8 cellular contexts compared by ENCODE assay signal in genomic region chr10:113853577-113854018, GRCh38.
DNase-seq lines count a peak whose midpoint lies in the region; ATAC-seq and FAIRE-seq lines count a peak whose summit lies in the region.

No MANE protein-coding gene starts in this region.

- peak overlapping the region; percentile 97 for H3K4me3 Mint-ChIP-seq in activated T-cell treated with anti-CD3 and anti-CD28 coated beads, Interleukin-2, amount 50 U/mL, for 24 hours
- H3K4me3 Mint-ChIP-seq in activated naive CD8-positive, alpha-beta T cell treated with anti-CD3 and anti-CD28 coated beads, Interleukin-2, amount 50 U/mL, for 24 hours = peak overlapping the region; percentile 98

- H3K27ac ChIP-seq in subcutaneous abdominal adipose tissue (ENCODE audit: low read depth, low read length) = peak overlapping the region; percentile 94

- H3K27me3 Mint-ChIP-seq in activated T-cell treated with anti-CD3 and anti-CD28 coated beads, Interleukin-2, amount 50 U/mL, for 24 hours = no peaks in the 10 kb centered on the region
- no peaks in the 10 kb centered on the region for H3K27me3 Mint-ChIP-seq in activated naive CD8-positive, alpha-beta T cell treated with anti-CD3 and anti-CD28 coated beads, Interleukin-2, amount 50 U/mL, for 24 hours

- no peaks in the 10 kb centered on the region for H3K9me3 Mint-ChIP-seq in activated T-cell treated with anti-CD3 and anti-CD28 coated beads, Interleukin-2, amount 50 U/mL, for 24 hours
- no peaks in the 10 kb centered on the region for H3K9me3 Mint-ChIP-seq in activated naive CD8-positive, alpha-beta T cell treated with anti-CD3 and anti-CD28 coated beads, Interleukin-2, amount 50 U/mL, for 24 hours

- H3K36me3 Mint-ChIP-seq in activated T-cell treated with anti-CD3 and anti-CD28 coated beads, Interleukin-2, amount 50 U/mL, for 24 hours (ENCODE audit: low read depth) = peaks cover 59% of the 10 kb centered on the region
- H3K36me3 Mint-ChIP-seq in activated naive CD8-positive, alpha-beta T cell treated with anti-CD3 and anti-CD28 coated beads, Interleukin-2, amount 50 U/mL, for 24 hours (ENCODE audit: low read depth) = peaks cover 31% of the 10 kb centered on the region

- no peak for ATAC-seq in activated naive CD8-positive, alpha-beta T cell treated with anti-CD3 and anti-CD28 coated beads, Interleukin-2, amount 50 U/mL, for 24 hours

- peak overlapping the region; percentile 99 for H3K27ac Mint-ChIP-seq in activated T-cell treated with anti-CD3 and anti-CD28 coated beads, Interleukin-2, amount 50 U/mL, for 24 hours
- H3K27ac Mint-ChIP-seq in activated naive CD8-positive, alpha-beta T cell treated with anti-CD3 and anti-CD28 coated beads, Interleukin-2, amount 50 U/mL, for 24 hours = peak overlapping the region; percentile 97

- peak overlapping the region in 4 of 5 donors; percentile 92 to 98 (median 96) for H3K9ac ChIP-seq in subcutaneous abdominal adipose tissue (ENCODE audit: low read length in 5 of 5)

- no peaks in the 10 kb centered on the region for H3K9me3 ChIP-seq in subcutaneous abdominal adipose tissue (ENCODE audit: control insufficient read depth in 5 of 5, low read length in 5 of 5)

- no peaks in the 10 kb centered on the region for H3K27me3 ChIP-seq in subcutaneous abdominal adipose tissue (ENCODE audit: control insufficient read depth in 5 of 5, insufficient read depth in 4 of 5, low read length in 5 of 5)

- DNase-seq in activated T-cell treated with anti-CD3 and anti-CD28 coated beads, Interleukin-2, amount 50 U/mL, for 24 hours = no peak
- no peak for DNase-seq in activated T-cell treated with anti-CD3 and anti-CD28 coated beads, Interleukin-2, amount 50 U/mL, for 1 hour
- no peak for DNase-seq in activated naive CD8-positive, alpha-beta T cell treated with anti-CD3 and anti-CD28 coated beads, Interleukin-2, amount 50 U/mL, for 24 hours
- DNase-seq in effector CD4-positive, alpha-beta T cell = no peak
- DNase-seq in GM19238 (ENCODE audit: insufficient read length, low spot score) (no peak), GF-D8 (lab: John Stamatoyannopoulos, UW) (no peak)

- peak overlapping the region; percentile 94 to 95 (median 95) for H3K4me3 ChIP-seq in subcutaneous abdominal adipose tissue (ENCODE audit: low read depth in 1 of 5, low read length in 5 of 5)

- H3K36me3 ChIP-seq in subcutaneous abdominal adipose tissue (ENCODE audit: control insufficient read depth in 5 of 5, insufficient read depth in 5 of 5, low read length in 5 of 5) = peaks cover 1 to 8% (median 2%) of the 10 kb centered on the region in 5 donors

- peaks cover 60% of the 10 kb centered on the region for H3K4me1 Mint-ChIP-seq in activated T-cell treated with anti-CD3 and anti-CD28 coated beads, Interleukin-2, amount 50 U/mL, for 24 hours (ENCODE audit: low read depth)
- H3K4me1 Mint-ChIP-seq in activated naive CD8-positive, alpha-beta T cell treated with anti-CD3 and anti-CD28 coated beads, Interleukin-2, amount 50 U/mL, for 24 hours = peaks cover 54% of the 10 kb centered on the region

- peak; percentile 9 for FAIRE-seq in islet of Langerhans (lab: Jason Lieb, UNC)

- peaks cover 5 to 39% (median 32%) of the 10 kb centered on the region in 5 donors for H3K4me1 ChIP-seq in subcutaneous abdominal adipose tissue (ENCODE audit: control insufficient read depth in 5 of 5, insufficient read depth in 5 of 5, low read length in 5 of 5)
